Comparison of ENCODE assay signal across 9 cellular contexts in the genomic region with DNA sequence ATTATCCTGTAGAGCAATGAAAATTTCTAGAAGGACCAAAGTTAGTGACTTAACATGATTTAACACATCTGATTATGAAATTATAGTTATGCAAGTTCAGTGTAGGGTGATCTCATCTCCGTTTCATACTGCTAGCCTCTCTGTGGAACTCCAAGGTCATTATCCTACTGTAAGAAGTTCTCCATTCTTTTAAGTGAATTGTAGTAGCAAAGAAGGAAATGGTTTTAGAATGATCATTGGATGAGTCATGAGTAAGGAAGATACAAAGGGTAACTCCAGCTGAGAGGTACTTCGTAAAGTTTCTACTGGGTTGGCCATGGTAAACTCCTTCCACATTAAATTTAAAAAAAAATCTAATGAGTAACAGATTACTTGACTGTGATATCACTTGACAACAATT.
DNase-seq lines count a peak whose midpoint lies in the region; ATAC-seq and TF ChIP-seq lines count a peak whose summit lies in the region.
"Had no signal": no experiment of that assay in that cellular context is flagged by ENCODE, and none has a peak within 500 bp of the region (broad histone marks: within the 10 kb centered on the region; RNA-seq: fewer than 3 reads in every experiment).

No MANE protein-coding gene starts in this region.

- intact Hi-C loops in upper lobe of right lung (cut with DNase I) = no loop called here

- no peaks in the 10 kb centered on the region for H3K36me3 ChIP-seq in upper lobe of right lung

- H3K9me3 ChIP-seq in upper lobe of right lung = no peaks in the 10 kb centered on the region

- no peaks in the 10 kb centered on the region for H3K27me3 ChIP-seq in foreskin keratinocyte
- peaks cover 4% of the 10 kb centered on the region for H3K27me3 ChIP-seq in upper lobe of right lung

- DNase-seq in HS-5 (ENCODE audit: low read depth) (peak; percentile 94), foreskin keratinocyte (peak; percentile 98 to 99), upper lobe of right lung (no peak), cerebellum (ENCODE audit: low spot score) (no peak), NCI-H524 (lab: John Stamatoyannopoulos, UW) (no peak)
- DNase-seq in stimulated activated CD8-positive, alpha-beta memory T cell treated with anti-CD3 and anti-CD28 coated beads, Interleukin-4, amount 100 ng/mL, for 48 hours = no peak
- DNase-seq: NCI-H82; stimulated activated naive CD4-positive, alpha-beta T cell had no signal

- H3K27ac ChIP-seq in foreskin keratinocyte (no peak overlapping the region), upper lobe of right lung (no peak overlapping the region)

- H3K4me3 ChIP-seq in upper lobe of right lung = no peak overlapping the region

- TF ChIP-seq CTCF in foreskin keratinocyte (conservative IDR thresholded peaks at IDR 0.05) (no peak), upper lobe of right lung (IDR thresholded peaks at IDR 0.05) (no peak)

- H3K4me1 ChIP-seq in foreskin keratinocyte (peaks cover 49% of the 10 kb centered on the region), upper lobe of right lung (no peaks in the 10 kb centered on the region)

- ATAC-seq in SK-N-SH treated with all-trans-retinoic acid at 6 μM for 48 hours (peak; percentile 88), foreskin keratinocyte (peak; percentile 94), upper lobe of right lung (peak; percentile 61)

TF ChIP-seq in SK-N-SH treated with all-trans-retinoic acid at 6 μM for 48 hours, 23 proteins besides CTCF, POLR2A, EP300 and RAD21:
- TF ChIP-seq ESRRG (CRISPR knock-in tag; IDR thresholded peaks at IDR 0.05) (no peak), GLIS3 (CRISPR knock-in tag; IDR thresholded peaks at IDR 0.05) (no peak), ZNF70 (CRISPR knock-in tag; IDR thresholded peaks at IDR 0.05) (no peak), ARNTL (CRISPR knock-in tag; IDR thresholded peaks at IDR 0.05; ENCODE audit: borderline replicate concordance, low read depth) (no peak), OSR1 (CRISPR knock-in tag; IDR thresholded peaks at IDR 0.05) (no peak), ZNF565 (CRISPR knock-in tag; conservative IDR thresholded peaks at IDR 0.05; ENCODE audit: low read depth) (no peak), RARB (CRISPR knock-in tag; IDR thresholded peaks at IDR 0.05) (no peak), TOX (CRISPR knock-in tag; IDR thresholded peaks at IDR 0.05; ENCODE audit: borderline replicate concordance) (0 out of 2 replicates have a peak, but pooled peaks have one; percentile 16), ZFP3 (CRISPR knock-in tag; IDR thresholded peaks at IDR 0.05) (peak; percentile 35), CSDC2 (CRISPR knock-in tag; IDR thresholded peaks at IDR 0.05) (no peak), ZFP30 (CRISPR knock-in tag; IDR thresholded peaks at IDR 0.05) (no peak), ISL1 (CRISPR knock-in tag; IDR thresholded peaks at IDR 0.05) (peak; percentile 86), TCF4 (CRISPR knock-in tag; IDR thresholded peaks at IDR 0.05; ENCODE audit: borderline replicate concordance) (no peak), ZNF8 (CRISPR knock-in tag; IDR thresholded peaks at IDR 0.05) (no peak), SNAI2 (CRISPR knock-in tag; IDR thresholded peaks at IDR 0.05) (no peak), ZC3H10 (CRISPR knock-in tag; IDR thresholded peaks at IDR 0.05) (no peak), PPARA (CRISPR knock-in tag; IDR thresholded peaks at IDR 0.05; ENCODE audit: borderline replicate concordance) (no peak), BACH2 (CRISPR knock-in tag; IDR thresholded peaks at IDR 0.05; ENCODE audit: borderline replicate concordance) (no peak)
- TF ChIP-seq, protein P1, sequence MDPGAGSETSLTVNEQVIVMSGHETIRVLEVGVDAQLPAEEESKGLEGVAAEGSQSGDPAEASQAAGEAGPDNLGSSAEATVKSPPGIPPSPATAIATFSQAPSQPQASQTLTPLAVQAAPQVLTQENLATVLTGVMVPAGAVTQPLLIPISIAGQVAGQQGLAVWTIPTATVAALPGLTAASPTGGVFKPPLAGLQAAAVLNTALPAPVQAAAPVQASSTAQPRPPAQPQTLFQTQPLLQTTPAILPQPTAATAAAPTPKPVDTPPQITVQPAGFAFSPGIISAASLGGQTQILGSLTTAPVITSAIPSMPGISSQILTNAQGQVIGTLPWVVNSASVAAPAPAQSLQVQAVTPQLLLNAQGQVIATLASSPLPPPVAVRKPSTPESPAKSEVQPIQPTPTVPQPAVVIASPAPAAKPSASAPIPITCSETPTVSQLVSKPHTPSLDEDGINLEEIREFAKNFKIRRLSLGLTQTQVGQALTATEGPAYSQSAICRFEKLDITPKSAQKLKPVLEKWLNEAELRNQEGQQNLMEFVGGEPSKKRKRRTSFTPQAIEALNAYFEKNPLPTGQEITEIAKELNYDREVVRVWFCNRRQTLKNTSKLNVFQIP (CRISPR knock-in tag; IDR thresholded peaks at IDR 0.05; ENCODE audit: borderline replicate concordance, low read depth) = no peak
- TF ChIP-seq, protein P2, sequence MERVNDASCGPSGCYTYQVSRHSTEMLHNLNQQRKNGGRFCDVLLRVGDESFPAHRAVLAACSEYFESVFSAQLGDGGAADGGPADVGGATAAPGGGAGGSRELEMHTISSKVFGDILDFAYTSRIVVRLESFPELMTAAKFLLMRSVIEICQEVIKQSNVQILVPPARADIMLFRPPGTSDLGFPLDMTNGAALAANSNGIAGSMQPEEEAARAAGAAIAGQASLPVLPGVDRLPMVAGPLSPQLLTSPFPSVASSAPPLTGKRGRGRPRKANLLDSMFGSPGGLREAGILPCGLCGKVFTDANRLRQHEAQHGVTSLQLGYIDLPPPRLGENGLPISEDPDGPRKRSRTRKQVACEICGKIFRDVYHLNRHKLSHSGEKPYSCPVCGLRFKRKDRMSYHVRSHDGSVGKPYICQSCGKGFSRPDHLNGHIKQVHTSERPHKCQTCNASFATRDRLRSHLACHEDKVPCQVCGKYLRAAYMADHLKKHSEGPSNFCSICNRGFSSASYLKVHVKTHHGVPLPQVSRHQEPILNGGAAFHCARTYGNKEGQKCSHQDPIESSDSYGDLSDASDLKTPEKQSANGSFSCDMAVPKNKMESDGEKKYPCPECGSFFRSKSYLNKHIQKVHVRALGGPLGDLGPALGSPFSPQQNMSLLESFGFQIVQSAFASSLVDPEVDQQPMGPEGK (CRISPR knock-in tag; IDR thresholded peaks at IDR 0.05; ENCODE audit: borderline replicate concordance) = peak; percentile 67; the same call in 1 of the 2 replicates
- TF ChIP-seq, protein P3, sequence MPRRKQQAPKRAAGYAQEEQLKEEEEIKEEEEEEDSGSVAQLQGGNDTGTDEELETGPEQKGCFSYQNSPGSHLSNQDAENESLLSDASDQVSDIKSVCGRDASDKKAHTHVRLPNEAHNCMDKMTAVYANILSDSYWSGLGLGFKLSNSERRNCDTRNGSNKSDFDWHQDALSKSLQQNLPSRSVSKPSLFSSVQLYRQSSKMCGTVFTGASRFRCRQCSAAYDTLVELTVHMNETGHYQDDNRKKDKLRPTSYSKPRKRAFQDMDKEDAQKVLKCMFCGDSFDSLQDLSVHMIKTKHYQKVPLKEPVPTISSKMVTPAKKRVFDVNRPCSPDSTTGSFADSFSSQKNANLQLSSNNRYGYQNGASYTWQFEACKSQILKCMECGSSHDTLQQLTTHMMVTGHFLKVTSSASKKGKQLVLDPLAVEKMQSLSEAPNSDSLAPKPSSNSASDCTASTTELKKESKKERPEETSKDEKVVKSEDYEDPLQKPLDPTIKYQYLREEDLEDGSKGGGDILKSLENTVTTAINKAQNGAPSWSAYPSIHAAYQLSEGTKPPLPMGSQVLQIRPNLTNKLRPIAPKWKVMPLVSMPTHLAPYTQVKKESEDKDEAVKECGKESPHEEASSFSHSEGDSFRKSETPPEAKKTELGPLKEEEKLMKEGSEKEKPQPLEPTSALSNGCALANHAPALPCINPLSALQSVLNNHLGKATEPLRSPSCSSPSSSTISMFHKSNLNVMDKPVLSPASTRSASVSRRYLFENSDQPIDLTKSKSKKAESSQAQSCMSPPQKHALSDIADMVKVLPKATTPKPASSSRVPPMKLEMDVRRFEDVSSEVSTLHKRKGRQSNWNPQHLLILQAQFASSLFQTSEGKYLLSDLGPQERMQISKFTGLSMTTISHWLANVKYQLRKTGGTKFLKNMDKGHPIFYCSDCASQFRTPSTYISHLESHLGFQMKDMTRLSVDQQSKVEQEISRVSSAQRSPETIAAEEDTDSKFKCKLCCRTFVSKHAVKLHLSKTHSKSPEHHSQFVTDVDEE (CRISPR knock-in tag; IDR thresholded peaks at IDR 0.05) = no peak
- TF ChIP-seq, protein P4, sequence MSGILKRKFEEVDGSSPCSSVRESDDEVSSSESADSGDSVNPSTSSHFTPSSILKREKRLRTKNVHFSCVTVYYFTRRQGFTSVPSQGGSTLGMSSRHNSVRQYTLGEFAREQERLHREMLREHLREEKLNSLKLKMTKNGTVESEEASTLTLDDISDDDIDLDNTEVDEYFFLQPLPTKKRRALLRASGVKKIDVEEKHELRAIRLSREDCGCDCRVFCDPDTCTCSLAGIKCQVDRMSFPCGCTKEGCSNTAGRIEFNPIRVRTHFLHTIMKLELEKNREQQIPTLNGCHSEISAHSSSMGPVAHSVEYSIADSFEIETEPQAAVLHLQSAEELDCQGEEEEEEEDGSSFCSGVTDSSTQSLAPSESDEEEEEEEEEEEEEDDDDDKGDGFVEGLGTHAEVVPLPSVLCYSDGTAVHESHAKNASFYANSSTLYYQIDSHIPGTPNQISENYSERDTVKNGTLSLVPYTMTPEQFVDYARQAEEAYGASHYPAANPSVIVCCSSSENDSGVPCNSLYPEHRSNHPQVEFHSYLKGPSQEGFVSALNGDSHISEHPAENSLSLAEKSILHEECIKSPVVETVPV (CRISPR knock-in tag; IDR thresholded peaks at IDR 0.05) = no peak
- TF ChIP-seq, protein P5, sequence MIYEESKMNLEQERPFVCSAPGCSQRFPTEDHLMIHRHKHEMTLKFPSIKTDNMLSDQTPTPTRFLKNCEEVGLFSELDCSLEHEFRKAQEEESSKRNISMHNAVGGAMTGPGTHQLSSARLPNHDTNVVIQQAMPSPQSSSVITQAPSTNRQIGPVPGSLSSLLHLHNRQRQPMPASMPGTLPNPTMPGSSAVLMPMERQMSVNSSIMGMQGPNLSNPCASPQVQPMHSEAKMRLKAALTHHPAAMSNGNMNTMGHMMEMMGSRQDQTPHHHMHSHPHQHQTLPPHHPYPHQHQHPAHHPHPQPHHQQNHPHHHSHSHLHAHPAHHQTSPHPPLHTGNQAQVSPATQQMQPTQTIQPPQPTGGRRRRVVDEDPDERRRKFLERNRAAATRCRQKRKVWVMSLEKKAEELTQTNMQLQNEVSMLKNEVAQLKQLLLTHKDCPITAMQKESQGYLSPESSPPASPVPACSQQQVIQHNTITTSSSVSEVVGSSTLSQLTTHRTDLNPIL (CRISPR knock-in tag; IDR thresholded peaks at IDR 0.05; ENCODE audit: low read depth) = peak; percentile 80
TF ChIP-seq in SK-N-SH treated with all-trans-retinoic acid at 6 μM for 48 hours: peak in this region for 5.

Comparison
In these comparisons a context has a peak if more than half of its experiments do, and no peak if none do; other contexts are left out.
1. DNase-seq: peak in HS-5 (single experiment) and foreskin keratinocyte (2 of 2); none in upper lobe of right lung (single experiment), cerebellum (single experiment), stimulated activated CD8-positive, alpha-beta memory T cell treated with anti-CD3 and anti-CD28 coated beads, Interleukin-4, amount 100 ng/mL, for 48 hours (single experiment) and NCI-H524 (0 of 2).
2. Peak in every context shown above with its lines, with median percentiles within 50 percentile points of each other: ATAC-seq.